In genomic region chr15:66838202-66838601, GRCh38 we compare ENCODE assay signal across 14 cellular contexts.
DNase-seq lines count a peak whose midpoint lies in the region; ATAC-seq and TF ChIP-seq lines count a peak whose summit lies in the region.
"Had no signal": no experiment of that assay in that cellular context is flagged by ENCODE, and none has a peak within 500 bp of the region (broad histone marks: within the 10 kb centered on the region; RNA-seq: fewer than 3 reads in every experiment).

No MANE protein-coding gene starts in this region.

- H4K8ac ChIP-seq in mesenchymal stem cell (ENCODE audit: low read length) (peak overlapping the region; percentile 45), trophoblast cell (ENCODE audit: low read depth, low read length) (no peak overlapping the region)

- no peaks in the 10 kb centered on the region for H3K27me3 ChIP-seq in HCT116 (ENCODE audit: insufficient read depth, low read length)
- no peaks in the 10 kb centered on the region for H3K27me3 ChIP-seq in Panc1 (ENCODE audit: control insufficient read depth, insufficient read depth, low read length)
- no peaks in the 10 kb centered on the region for H3K27me3 ChIP-seq in mesenchymal stem cell (ENCODE audit: control insufficient read depth in 1 of 2, insufficient read depth in 1 of 2, low read length in 2 of 2)
- no peaks in the 10 kb centered on the region for H3K27me3 ChIP-seq in trophoblast cell (ENCODE audit: insufficient read depth, low read length)
- H3K27me3 ChIP-seq in SK-N-SH (ENCODE audit: insufficient read depth): no peaks in the 10 kb centered on the region

- H3K4ac ChIP-seq in mesenchymal stem cell (ENCODE audit: low read depth in 1 of 2, low read length in 2 of 2) (peak overlapping the region in 1 of 2 experiments; percentile 29), trophoblast cell (ENCODE audit: low read depth, low read length) (peak overlapping the region; percentile 39)

- DNase-seq in HCT116 (ENCODE audit: low read depth, low spot score) (no peak), Panc1 (ENCODE audit: low read depth, low spot score) (no peak), mesenchymal stem cell (no peak), trophoblast cell (no peak), SK-N-SH (no peak), iPS-NIHi11 (ENCODE audit: low spot score) (no peak)
- no peak for DNase-seq in activated naive CD4-positive, alpha-beta T cell treated with anti-CD3 and anti-CD28 coated beads, Interleukin-2, amount 50 U/mL, for 16 hours
- DNase-seq: 8988T; Calu3; CD8-positive, alpha-beta T cell; DMS79 treated with DMSO at 0.1 percent for 48 hours; GF-D8; GOT3 had no signal

- no peak overlapping the region for H2BK120ac ChIP-seq in mesenchymal stem cell (ENCODE audit: low read depth, low read length)
- peak overlapping the region; percentile 56 for H2BK120ac ChIP-seq in trophoblast cell (ENCODE audit: insufficient read depth, low read length, poor library complexity)

- no peak for TF ChIP-seq RAD21 in HCT116 (IDR thresholded peaks at IDR 0.05; ENCODE audit: low read depth)
- no peak for TF ChIP-seq RAD21 in SK-N-SH (IDR thresholded peaks at IDR 0.05; ENCODE audit: low read length)

- no peaks in the 10 kb centered on the region for H3K9me3 ChIP-seq in HCT116 (ENCODE audit: control insufficient read depth in 1 of 2, insufficient read depth in 1 of 2, low read depth in 1 of 2, low read length in 2 of 2)
- no peaks in the 10 kb centered on the region for H3K9me3 ChIP-seq in Panc1 (ENCODE audit: control insufficient read depth, insufficient read depth, low read depth, low read length)
- H3K9me3 ChIP-seq in mesenchymal stem cell (ENCODE audit: control insufficient read depth, low read length): peaks cover 8% of the 10 kb centered on the region
- no peaks in the 10 kb centered on the region for H3K9me3 ChIP-seq in trophoblast cell (ENCODE audit: insufficient read depth, low read depth, low read length)
- no peaks in the 10 kb centered on the region for H3K9me3 ChIP-seq in SK-N-SH
- H3K9me3 ChIP-seq: BLaER1 had no signal

- H3K27ac ChIP-seq in HCT116 (ENCODE audit: low read depth, low read length): no peak overlapping the region
- peak overlapping the region; percentile 56 for H3K27ac ChIP-seq in Panc1 (ENCODE audit: low read length)
- H3K27ac ChIP-seq in mesenchymal stem cell (ENCODE audit: low read length, poor library complexity, severe bottlenecking): no peak overlapping the region
- H3K27ac ChIP-seq in trophoblast cell (ENCODE audit: low read depth, low read length): peak overlapping the region; percentile 30
- peak overlapping the region in 1 of 2 experiments; percentile 28; a peak in 1 of 4 replicates for H3K27ac ChIP-seq in SK-N-SH (ENCODE audit: low read depth in 2 of 2, low read length in 1 of 2)
- H3K27ac ChIP-seq: BLaER1 had no signal

- H3F3A ChIP-seq in SK-N-SH (replicated peaks; ENCODE audit: insufficient read depth): peaks cover 26% of the 10 kb centered on the region

- peak overlapping the region; percentile 77 for H2AFZ ChIP-seq in HCT116 (ENCODE audit: low read depth, low read length, poor library complexity, severe bottlenecking)
- no peak overlapping the region for H2AFZ ChIP-seq in mesenchymal stem cell (ENCODE audit: low read depth, low read length)
- peak overlapping the region; percentile 6 for H2AFZ ChIP-seq in trophoblast cell (ENCODE audit: insufficient read depth, low read length, poor library complexity)
- H2AFZ ChIP-seq in SK-N-SH (ENCODE audit: low read depth): no peak overlapping the region

- H3K14ac ChIP-seq in mesenchymal stem cell (ENCODE audit: low read length in 2 of 2) (no peak overlapping the region), trophoblast cell (ENCODE audit: low read length) (peak overlapping the region; percentile 64)

- RAD21 ChIA-PET in HCT116 (lab: Charles Lee; ENCODE audit: low non-redundant PET in 1 of 2, low total read pairs in 2 of 2, uncharacterized antibody in 2 of 2, unreplicated experiment in 2 of 2): interaction anchor here in 1 of 2 experiments (0.8 kb wide), 1 partner anchor 220 kb away, joined by 4 read pairs; no protein-coding TSS in a partner anchor

- H3K9me2 ChIP-seq in HCT116 (ENCODE audit: insufficient read depth) (no peaks in the 10 kb centered on the region), SK-N-SH (no peaks in the 10 kb centered on the region)

- H4K20me1 ChIP-seq in HCT116 (ENCODE audit: insufficient read depth) (no peaks in the 10 kb centered on the region), SK-N-SH (ENCODE audit: insufficient read depth) (no peaks in the 10 kb centered on the region)

- no peak overlapping the region for H4K12ac ChIP-seq in trophoblast cell (ENCODE audit: low read depth, low read length)

- TF ChIP-seq CTCF in HCT116 (IDR thresholded peaks at IDR 0.05 in 2 of 3, conservative IDR thresholded peaks at IDR 0.05 in 1 of 3; ENCODE audit: borderline replicate concordance in 1 of 3, insufficient read depth in 1 of 3, low read depth in 2 of 3, low read length in 2 of 3) (no peak), Panc1 (IDR thresholded peaks at IDR 0.05) (no peak), SK-N-SH (IDR thresholded peaks at IDR 0.05) (no peak)

- H3K4me2 ChIP-seq in HCT116 (ENCODE audit: low read length): no peak overlapping the region
- no peak overlapping the region for H3K4me2 ChIP-seq in mesenchymal stem cell (ENCODE audit: low read length, poor library complexity, severe bottlenecking)
- no peak overlapping the region for H3K4me2 ChIP-seq in trophoblast cell (ENCODE audit: low read length)
- H3K4me2 ChIP-seq in SK-N-SH: no peak overlapping the region
- H3K4me2 ChIP-seq: BLaER1 had no signal

- H3K23ac ChIP-seq in mesenchymal stem cell (ENCODE audit: low read length in 2 of 2) (no peak overlapping the region), trophoblast cell (ENCODE audit: low read length) (no peak overlapping the region)

- H3K36me3 ChIP-seq in HCT116 (ENCODE audit: control insufficient read depth in 1 of 2, insufficient read depth in 2 of 2, low read length in 2 of 2): 0 out of 4 replicates have a peak, but pooled peaks cover 0 to 2% of the 10 kb centered on the region in 2 experiments
- no peaks in the 10 kb centered on the region for H3K36me3 ChIP-seq in Panc1 (ENCODE audit: control insufficient read depth, insufficient read depth, low read length)
- H3K36me3 ChIP-seq in mesenchymal stem cell (ENCODE audit: control insufficient read depth in 1 of 2, insufficient read depth in 2 of 2, low read depth in 1 of 2, low read length in 2 of 2): no peaks in the 10 kb centered on the region
- H3K36me3 ChIP-seq in trophoblast cell (ENCODE audit: control insufficient read depth in 1 of 2, insufficient read depth in 2 of 2, low read length in 2 of 2): no peaks in the 10 kb centered on the region
- H3K36me3 ChIP-seq in SK-N-SH (replicated peaks in 1 of 2; ENCODE audit: control insufficient read depth in 1 of 2, insufficient read depth in 2 of 2, low read length in 1 of 2): no peaks in the 10 kb centered on the region
- H3K36me3 ChIP-seq: BLaER1 had no signal

- H2BK12ac ChIP-seq in mesenchymal stem cell (ENCODE audit: low read length in 2 of 2): peak overlapping the region in 1 of 2 experiments; percentile 70
- peak overlapping the region; percentile 78 for H2BK12ac ChIP-seq in trophoblast cell (ENCODE audit: low read length)

- H3K79me2 ChIP-seq in HCT116 (ENCODE audit: insufficient read depth, low read length) (no peaks in the 10 kb centered on the region), trophoblast cell (ENCODE audit: control insufficient read depth, insufficient read depth, low read length, poor library complexity) (peaks cover 16% of the 10 kb centered on the region), SK-N-SH (ENCODE audit: insufficient read depth) (peaks cover 3% of the 10 kb centered on the region; the same call in 1 of the 2 replicates)

- H3K4me3 ChIP-seq in HCT116 (replicated peaks in 1 of 2; ENCODE audit: low read depth in 1 of 2, low read length in 2 of 2): no peak overlapping the region
- no peak overlapping the region for H3K4me3 ChIP-seq in Panc1 (ENCODE audit: low read depth in 2 of 2, low read length in 2 of 2)
- H3K4me3 ChIP-seq in mesenchymal stem cell (ENCODE audit: insufficient read depth in 1 of 2, low read depth in 1 of 2, low read length in 2 of 2): no peak overlapping the region
- no peak overlapping the region for H3K4me3 ChIP-seq in trophoblast cell (ENCODE audit: low read depth, low read length)
- H3K4me3 ChIP-seq in SK-N-SH (ENCODE audit: low read depth in 2 of 2, low read length in 1 of 2): no peak overlapping the region
- H3K4me3 ChIP-seq: BLaER1 had no signal

- in situ Hi-C loops in Panc1 (cut with HindIII; ENCODE audit: low pct_unique_long_range_greater_than_20kb, low sequenced_read_pairs): no loop called here

- H3K4me1 ChIP-seq in HCT116 (ENCODE audit: control insufficient read depth in 1 of 2, insufficient read depth in 2 of 2, low read length in 2 of 2) (peaks cover 31 to 55% of the 10 kb centered on the region in 2 experiments), Panc1 (ENCODE audit: control insufficient read depth, insufficient read depth, low read length) (peaks cover 23% of the 10 kb centered on the region), mesenchymal stem cell (ENCODE audit: control insufficient read depth, insufficient read depth, low read depth, low read length) (peaks cover 26% of the 10 kb centered on the region), trophoblast cell (ENCODE audit: control insufficient read depth in 1 of 2, insufficient read depth in 2 of 2, low read length in 2 of 2) (peaks cover 47 to 50% of the 10 kb centered on the region in 2 experiments), SK-N-SH (ENCODE audit: control insufficient read depth in 1 of 2, insufficient read depth in 2 of 2, low read depth in 1 of 2, low read length in 1 of 2) (peaks cover 5 to 18% of the 10 kb centered on the region in 2 experiments; a peak in 3 of 4 replicates)

- H4K91ac ChIP-seq in mesenchymal stem cell (ENCODE audit: low read length) (peak overlapping the region; percentile 25), trophoblast cell (ENCODE audit: low read depth, low read length) (peak overlapping the region; percentile 72)

- WGBS in mesenchymal stem cell: 73% methylated on average over 6 of the region's 7 CpGs
- WGBS in trophoblast cell (ENCODE audit: extremely low coverage, insufficient coverage, insufficient read length): no CpG with 5 or more reads among the region's 7 CpGs
- 78% methylated on average over 4 of the region's 7 CpGs for whole genome bisulfite sequencing in SK-N-SH (ENCODE audit: low lambda C conversion rate)

- H2BK15ac ChIP-seq in mesenchymal stem cell (ENCODE audit: low read depth, poor library complexity, severe bottlenecking): no peak overlapping the region

- CTCF ChIA-PET in HCT116 (lab: Charles Lee): interaction anchor here (1.3 kb wide), 2 partner anchors 16 to 48 kb away, joined by 4 read pairs; no protein-coding TSS in a partner anchor
- CTCF ChIA-PET in Panc1 (lab: Charles Lee): interaction anchor here (0.5 to 0.6 kb wide), 2 partner anchors 20 to 271 kb away, joined by 4 to 13 read pairs; no protein-coding TSS in a partner anchor
- CTCF ChIA-PET in SK-N-SH (lab: Yijun Ruan, JAX): interaction anchor here (0.7 to 7.4 kb wide), 16 partner anchors 9 to 234 kb away, joined by 3 to 72 read pairs (median 4); no protein-coding TSS in a partner anchor

- no peak for TF ChIP-seq POLR2A in HCT116 (IDR thresholded peaks at IDR 0.05; ENCODE audit: borderline replicate concordance, extremely low read depth, insufficient read depth, insufficient read length)

- H3K9ac ChIP-seq in HCT116 (ENCODE audit: low read length) (no peak overlapping the region), mesenchymal stem cell (ENCODE audit: low read length) (peak overlapping the region; percentile 90), trophoblast cell (ENCODE audit: low read length) (no peak overlapping the region), SK-N-SH (no peak overlapping the region)
- H3K9ac ChIP-seq: BLaER1 had no signal

- H2AK5ac ChIP-seq in mesenchymal stem cell (ENCODE audit: low read length, severe bottlenecking): no peak overlapping the region
- peak overlapping the region; percentile 80 for H2AK5ac ChIP-seq in trophoblast cell (ENCODE audit: low read length)

- no peaks in the 10 kb centered on the region for H3K79me1 ChIP-seq in mesenchymal stem cell (replicated peaks; ENCODE audit: low read length, poor library complexity, severe bottlenecking)
- H3K79me1 ChIP-seq in trophoblast cell (ENCODE audit: low read length): peaks cover 76% of the 10 kb centered on the region

- H2BK5ac ChIP-seq in mesenchymal stem cell (ENCODE audit: low read depth, low read length, poor library complexity, severe bottlenecking) (no peak overlapping the region), trophoblast cell (ENCODE audit: low read depth, low read length, poor library complexity) (peak overlapping the region; percentile 58)

- intact Hi-C loops in HCT116 (cut with micrococcal nuclease): no loop called here
- intact Hi-C loops in Panc1 (cut with micrococcal nuclease; ENCODE audit: unreplicated experiment): no loop called here

- H3K18ac ChIP-seq in mesenchymal stem cell (ENCODE audit: low read depth in 1 of 2, low read length in 2 of 2): peak overlapping the region in 1 of 2 experiments; percentile 16
- H3K18ac ChIP-seq in trophoblast cell (ENCODE audit: low read length): peak overlapping the region; percentile 46

- ATAC-seq in HCT116 (no peak), Panc1 (no peak)
- ATAC-seq: CD8-positive, alpha-beta T cell had no signal

- TF ChIP-seq EP300 in SK-N-SH (IDR thresholded peaks at IDR 0.05; ENCODE audit: borderline replicate concordance in 1 of 2, low read depth in 1 of 2, low read length in 1 of 2): no peak

- POLR2A ChIA-PET in HCT116 (lab: Charles Lee): no interaction called here
- POLR2A ChIA-PET in Panc1 (lab: Charles Lee): no interaction called here
- POLR2A ChIA-PET in SK-N-SH (lab: Yijun Ruan, JAX): no interaction called here

- BruUV-seq in HCT116 (replicated peaks; lab: Mats Ljungman, UMichigan) (no TSS peak), Panc1 (replicated peaks; lab: Mats Ljungman, UMichigan) (no TSS peak)

Comparison
In these comparisons a context has a peak if more than half of its experiments do, and no peak if none do; other contexts are left out.
1. H2AFZ ChIP-seq: peak in HCT116 (single experiment) and trophoblast cell (single experiment); none in mesenchymal stem cell (single experiment) and SK-N-SH (single experiment).
2. H3K27ac ChIP-seq: peak in Panc1 (single experiment) and trophoblast cell (single experiment); none in HCT116 (single experiment) and mesenchymal stem cell (single experiment).